8 cellular contexts compared by ENCODE assay signal in genomic region chr6:110958332-110959192, GRCh38. TPM values are rescaled to one million over a fixed set of nuclear protein-coding genes. Genes with fewer than 3 reads are reported as not detected.
DNase-seq lines count a peak whose midpoint lies in the region; ATAC-seq, FAIRE-seq and TF ChIP-seq lines count a peak whose summit lies in the region.

GTF3C6 (plus strand) TSS chr6:110958706; CDS start chr6:110958770, 64 bp downstream.

- peaks cover 6% of the 10 kb centered on the region for H3K4me1 Mint-ChIP-seq in WTC11

- peak within 1 kb of the TSS; percentile 99 for H3K9ac ChIP-seq in iPS-20b (ENCODE audit: low read depth, low read length)

- CTCF ChIA-PET in WTC11 (lab: Charles Lee), result interaction anchor here (1.3 kb wide), 1 partner anchor 53 kb away, joined by 4 read pairs; no protein-coding TSS in a partner anchor

- H3K9me3 Mint-ChIP-seq in WTC11, result no peaks in the 10 kb centered on the region

- DNase-seq in AG08395 (ENCODE audit: low spot score) (peak; percentile 91), NCI-H226 (peak; percentile 91), WTC11 (ENCODE audit: low spot score) (peak; percentile 91), bronchial epithelial cell (ENCODE audit: low read depth) (peak; percentile 80)

- FAIRE-seq in bronchial epithelial cell (lab: Jason Lieb, UNC), result no peak

- TF ChIP-seq CTCF in WTC11 (IDR thresholded peaks at IDR 0.05) (no peak), bronchial epithelial cell (IDR thresholded peaks at IDR 0.05; ENCODE audit: insufficient read depth, low read length, severe bottlenecking) (no peak)

- POLR2A ChIA-PET in WTC11 (lab: Charles Lee), result interaction anchor here (0.6 to 1.9 kb wide), 9 partner anchors 10 to 496 kb away, joined by 3 to 18 read pairs (median 3); partner anchors contain the start of genes AMD1, CDK19 and RPF2

- H3K4me1 ChIP-seq in iPS-20b (ENCODE audit: insufficient read depth, low read length), result 0 out of 2 replicates have a peak, but pooled peaks cover 3% of the 10 kb centered on the region

- peak within 1 kb of the TSS; percentile 96 for H3K4me3 Mint-ChIP-seq in WTC11

- no peaks in the 10 kb centered on the region for H3K9me3 ChIP-seq in iPS-20b (ENCODE audit: insufficient read depth, low read depth, low read length)

- H3K4me3 ChIP-seq in bronchial epithelial cell (ENCODE audit: low read depth, low read length) (peak within 1 kb of the TSS; percentile 76), iPS-20b (ENCODE audit: low read length) (peak within 1 kb of the TSS; percentile 96), skin epidermis (peak within 1 kb of the TSS; percentile 63 to 85 (median 76))

- peak within 1 kb of the TSS; percentile 99 for H3K27ac Mint-ChIP-seq in WTC11

- H3K27ac ChIP-seq in iPS-20b (ENCODE audit: low read length), result peak within 1 kb of the TSS; percentile 96
- peak within 1 kb of the TSS; percentile 79 to 99 (median 96) for H3K27ac ChIP-seq in skin epidermis

- no peaks in the 10 kb centered on the region for H3K36me3 ChIP-seq in bronchial epithelial cell (ENCODE audit: control insufficient read depth, insufficient read depth, low read length)
- H3K36me3 ChIP-seq in iPS-20b (ENCODE audit: insufficient read depth, low read depth, low read length), result peaks cover 37% of the 10 kb centered on the region

- peak; percentile 96 for ATAC-seq in GM18907 (IDR thresholded peaks at IDR 0.05; ENCODE audit: unreplicated experiment)
- ATAC-seq in HG03159 (IDR thresholded peaks at IDR 0.05; ENCODE audit: unreplicated experiment), result peak; percentile 98
- peak; percentile 98 for ATAC-seq in WTC11

- H3K27me3 Mint-ChIP-seq in WTC11 (ENCODE audit: low read depth), result no peaks in the 10 kb centered on the region

- peaks cover 35% of the 10 kb centered on the region for H3K36me3 Mint-ChIP-seq in WTC11

- H3K27me3 ChIP-seq in bronchial epithelial cell (ENCODE audit: control insufficient read depth, insufficient read depth, low read length) (no peaks in the 10 kb centered on the region), iPS-20b (ENCODE audit: insufficient read depth, low read length) (no peaks in the 10 kb centered on the region)

TF ChIP-seq in WTC11, 78 proteins besides CTCF, POLR2A, EP300 and RAD21 (continues in another document):
- TF ChIP-seq NFE2L1 (CRISPR knock-in tag; IDR thresholded peaks at IDR 0.05) (peak; percentile 82; the same call in 1 of the 2 replicates), ZNF317 (CRISPR knock-in tag; IDR thresholded peaks at IDR 0.05; ENCODE audit: borderline replicate concordance, low read depth) (no peak), NFYB (CRISPR knock-in tag; conservative IDR thresholded peaks at IDR 0.05; ENCODE audit: low read depth) (peak; percentile 34), NR2C2 (CRISPR knock-in tag; IDR thresholded peaks at IDR 0.05) (no peak), OVOL2 (CRISPR knock-in tag; IDR thresholded peaks at IDR 0.05; ENCODE audit: borderline replicate concordance) (peak; percentile 19; the same call in 1 of the 2 replicates), NR1H2 (CRISPR knock-in tag; IDR thresholded peaks at IDR 0.05) (no peak), NFATC4 (CRISPR knock-in tag; IDR thresholded peaks at IDR 0.05) (no peak), IRF2 (CRISPR knock-in tag; IDR thresholded peaks at IDR 0.05; ENCODE audit: borderline replicate concordance, low read depth) (no peak), JAZF1 (CRISPR knock-in tag; IDR thresholded peaks at IDR 0.05) (no peak), MYBL2 (CRISPR knock-in tag; IDR thresholded peaks at IDR 0.05) (peak; percentile 86; the same call in 1 of the 2 replicates), CREB1 (CRISPR knock-in tag; IDR thresholded peaks at IDR 0.05) (no peak), CBFB (CRISPR knock-in tag; IDR thresholded peaks at IDR 0.05; ENCODE audit: low read depth) (no peak), ZNF416 (CRISPR knock-in tag; IDR thresholded peaks at IDR 0.05) (peak; percentile 64; the same call in 1 of the 2 replicates), GTF2I (CRISPR knock-in tag; conservative IDR thresholded peaks at IDR 0.05) (no peak), ZNF532 (CRISPR knock-in tag; IDR thresholded peaks at IDR 0.05; ENCODE audit: borderline replicate concordance) (0 out of 2 replicates have a peak, but pooled peaks have one; percentile 11), FOXJ3 (CRISPR knock-in tag; IDR thresholded peaks at IDR 0.05; ENCODE audit: borderline replicate concordance) (no peak), ELF4 (CRISPR knock-in tag; IDR thresholded peaks at IDR 0.05; ENCODE audit: low read depth) (no peak), SOX15 (CRISPR knock-in tag; IDR thresholded peaks at IDR 0.05) (no peak)
- TF ChIP-seq, protein P1, sequence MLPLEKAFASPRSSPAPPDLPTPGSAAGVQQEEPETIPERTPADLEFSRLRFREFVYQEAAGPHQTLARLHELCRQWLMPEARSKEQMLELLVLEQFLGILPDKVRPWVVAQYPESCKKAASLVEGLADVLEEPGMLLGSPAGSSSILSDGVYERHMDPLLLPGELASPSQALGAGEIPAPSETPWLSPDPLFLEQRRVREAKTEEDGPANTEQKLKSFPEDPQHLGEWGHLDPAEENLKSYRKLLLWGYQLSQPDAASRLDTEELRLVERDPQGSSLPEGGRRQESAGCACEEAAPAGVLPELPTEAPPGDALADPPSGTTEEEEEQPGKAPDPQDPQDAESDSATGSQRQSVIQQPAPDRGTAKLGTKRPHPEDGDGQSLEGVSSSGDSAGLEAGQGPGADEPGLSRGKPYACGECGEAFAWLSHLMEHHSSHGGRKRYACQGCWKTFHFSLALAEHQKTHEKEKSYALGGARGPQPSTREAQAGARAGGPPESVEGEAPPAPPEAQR (CRISPR knock-in tag; IDR thresholded peaks at IDR 0.05), result no peak
- TF ChIP-seq, protein P2, sequence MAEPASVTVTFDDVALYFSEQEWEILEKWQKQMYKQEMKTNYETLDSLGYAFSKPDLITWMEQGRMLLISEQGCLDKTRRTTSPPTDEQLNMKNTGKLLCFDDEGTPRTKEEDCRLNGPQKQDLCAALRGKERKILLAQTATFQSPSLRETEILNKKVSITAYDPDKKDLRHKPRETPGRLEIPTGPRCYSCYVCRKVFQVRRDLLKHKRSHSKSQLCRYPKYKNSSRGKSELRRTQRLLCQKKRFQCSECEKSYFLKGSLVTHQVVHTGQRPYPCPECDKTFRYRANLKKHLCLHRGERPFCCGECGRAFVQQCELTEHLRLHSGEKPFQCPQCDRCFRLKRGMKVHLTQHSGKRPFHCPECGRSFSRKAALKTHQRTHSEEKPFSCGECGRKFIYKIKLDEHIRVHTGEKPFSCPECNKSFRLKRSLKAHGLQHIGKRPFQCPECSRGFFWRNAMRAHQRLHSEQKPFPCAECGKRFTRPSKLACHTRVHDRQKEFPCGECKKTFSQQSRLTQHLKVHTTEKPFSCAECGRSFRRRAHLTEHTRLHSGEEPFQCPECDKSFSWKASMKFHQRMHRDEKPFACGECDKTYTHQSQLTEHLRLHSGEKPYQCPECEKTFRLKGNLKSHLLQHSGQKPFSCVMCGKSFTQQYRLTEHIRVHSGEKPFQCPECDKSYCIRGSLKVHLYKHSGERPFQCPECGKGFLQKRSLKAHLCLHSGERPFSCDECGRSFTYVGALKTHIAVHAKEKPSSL (CRISPR knock-in tag; conservative IDR thresholded peaks at IDR 0.05), result no peak

RNA-seq across cellular contexts. Expression of gene GTF3C6, which starts in this region (rescaled TPM):
- 65.5 to 69.0 TPM (median 67.0 TPM) in 3 replicates for total RNA-seq in WTC11 (2021)
- 38.7 and 49.5 TPM in 2 replicates for total RNA-seq in bronchial epithelial cell

Comparison
In these comparisons a context has a peak if more than half of its experiments do, and no peak if none do; other contexts are left out.
1. Peak in every context shown above with its lines: DNase-seq, ATAC-seq, H3K4me3 ChIP-seq and H3K27ac ChIP-seq.